Comparison of ENCODE assay signal across 21 cellular contexts in the genomic region with DNA sequence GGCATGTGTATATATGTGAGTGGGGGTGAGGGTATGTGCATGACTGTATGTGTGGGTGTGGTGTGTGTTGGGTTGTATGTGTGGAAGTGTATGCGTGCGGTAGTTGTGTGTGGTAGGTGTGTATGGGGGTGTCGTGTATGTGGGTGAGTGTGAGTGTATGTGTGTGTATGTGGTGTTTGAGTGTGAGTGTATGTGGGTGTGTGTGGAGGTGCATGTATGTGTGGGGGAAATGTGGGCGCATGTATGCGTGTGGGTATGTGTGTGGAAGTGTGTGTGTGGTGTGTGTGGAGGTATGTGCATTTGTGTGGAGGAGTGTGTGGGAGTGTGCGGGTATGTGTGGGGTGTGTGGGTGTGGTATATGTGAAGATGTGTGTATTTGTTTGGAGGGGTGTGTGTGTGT.
A peak's percentile ranks its signal among the peaks of the same experiment; 100 is the strongest.
DNase-seq lines count a peak whose midpoint lies in the region; ATAC-seq, FAIRE-seq and TF ChIP-seq lines count a peak whose summit lies in the region.
"Had no signal": no experiment of that assay in that cellular context is flagged by ENCODE, and none has a peak within 500 bp of the region (broad histone marks: within the 10 kb centered on the region; RNA-seq: fewer than 3 reads in every experiment).

No MANE protein-coding gene starts in this region.

- dilution Hi-C loops in mammary epithelial cell (cut with HindIII; ENCODE audit: low sequenced_read_pairs) = no loop called here

- no peak overlapping the region for H3K4me2 ChIP-seq in K562 (ENCODE audit: insufficient read depth, low read length)
- no peak overlapping the region for H3K4me2 ChIP-seq in mammary epithelial cell (ENCODE audit: insufficient read depth, low read depth, low read length)
- H3K4me2 ChIP-seq: KMS-11 had no signal

- H3K9ac ChIP-seq in K562 (ENCODE audit: insufficient read depth in 1 of 2, low read depth in 2 of 2, low read length in 2 of 2) (no peak overlapping the region), mammary epithelial cell (ENCODE audit: insufficient read depth, low read length) (no peak overlapping the region)
- H3K9ac ChIP-seq: KMS-11 had no signal

- ATAC-seq in K562 (no peak), sciatic nerve (peak; percentile 46), aorta (ENCODE audit: low FRiP score) (peak; percentile 52)

- H3K4me3 ChIP-seq in HEK293 (ENCODE audit: low read depth, low read length) (no peak overlapping the region), K562 (no peak overlapping the region), aorta (ENCODE audit: low read length in 2 of 2) (no peak overlapping the region), mammary epithelial cell (replicated peaks in 1 of 3; ENCODE audit: insufficient read depth in 1 of 3, low read depth in 2 of 3, low read length in 3 of 3) (no peak overlapping the region)
- H3K4me3 ChIP-seq: HAP-1 had no signal

- no peak for TF ChIP-seq POLR2A in K562 (conservative IDR thresholded peaks at IDR 0.05)

- no peaks in the 10 kb centered on the region for H3K27me3 Mint-ChIP-seq in activated CD4-positive, alpha-beta T cell treated with anti-CD3 and anti-CD28 coated beads, Interleukin-2, amount 10 ng/mL, durations not matched to agents 24 days and 14 days
- H3K27me3 Mint-ChIP-seq: CD4-positive, alpha-beta T cell had no signal

- WGBS in K562 (ENCODE audit: insufficient coverage, low coverage, missing lambda C conversion rate) = 11% methylated on average over 4 of the region's 6 CpGs
- WGBS in aorta, 2 donors = 75 to 86% methylated on average over 6 of the region's 6 CpGs
- 77% methylated on average over 6 of the region's 6 CpGs for WGBS in mammary epithelial cell (ENCODE audit: low coverage, missing lambda C conversion rate)

- no peak overlapping the region for H2AFZ ChIP-seq in K562 (ENCODE audit: low read depth, low read length)
- H2AFZ ChIP-seq in mammary epithelial cell (ENCODE audit: low read depth, low read length) = no peak overlapping the region

- no peaks in the 10 kb centered on the region for H4K20me1 ChIP-seq in K562 (replicated peaks; ENCODE audit: control insufficient read depth, insufficient read depth, low read length)
- no peaks in the 10 kb centered on the region for H4K20me1 ChIP-seq in mammary epithelial cell (ENCODE audit: insufficient read depth, low read length)

- no peaks in the 10 kb centered on the region for H3K36me3 Mint-ChIP-seq in activated CD4-positive, alpha-beta T cell treated with anti-CD3 and anti-CD28 coated beads, Interleukin-2, amount 10 ng/mL, durations not matched to agents 24 days and 14 days (ENCODE audit: low read depth)

- H3K79me2 ChIP-seq in K562 (ENCODE audit: control insufficient read depth, insufficient read depth, low read length) = no peaks in the 10 kb centered on the region
- no peaks in the 10 kb centered on the region for H3K79me2 ChIP-seq in mammary epithelial cell (ENCODE audit: insufficient read depth, low read length)

- no peak for DNase-seq in K562 (ENCODE audit: extremely low read depth in 1 of 4, low spot score in 3 of 4)
- DNase-seq in sciatic nerve (ENCODE audit: low spot score) = no peak
- no peak for DNase-seq in aorta
- DNase-seq in activated CD4-positive, alpha-beta T cell treated with anti-CD3 and anti-CD28 coated beads, Interleukin-2, amount 10 ng/mL, durations not matched to agents 24 days and 14 days = no peak
- no peak for DNase-seq in HCEC 1CT
- no peak for DNase-seq in mammary epithelial cell
- DNase-seq: ACHN; BE2C; Caco-2; CD4-positive, alpha-beta T cell; GOT3; HFFc6 had no signal

- FAIRE-seq in K562 (lab: Jason Lieb, UNC) = no peak
- FAIRE-seq: A204.1, D721Med, G401.6, GM12891 had no signal

- CTCF ChIA-PET in HEK293 (lab: Yijun Ruan, JAX) = no interaction called here
- CTCF ChIA-PET in K562 (lab: Yijun Ruan, JAX; ENCODE audit: low intra/inter-chr PET ratio) = no interaction called here
- CTCF ChIA-PET in mammary epithelial cell (lab: Charles Lee; ENCODE audit: low non-redundant PET) = no interaction called here

- intact Hi-C loops in K562 (cut with micrococcal nuclease) (no loop called here), sciatic nerve (cut with DNase I) (no loop called here), aorta (cut with DNase I) (no loop called here), mammary epithelial cell (cut with micrococcal nuclease) (no loop called here)
- intact Hi-C loops in activated CD4-positive, alpha-beta T cell treated with anti-CD3 and anti-CD28 coated beads, Interleukin-2, amount 10 ng/mL, durations not matched to agents 24 days and 14 days (cut with micrococcal nuclease) = no loop called here

- no peaks in the 10 kb centered on the region for H3K4me1 Mint-ChIP-seq in activated CD4-positive, alpha-beta T cell treated with anti-CD3 and anti-CD28 coated beads, Interleukin-2, amount 10 ng/mL, durations not matched to agents 24 days and 14 days

- TF ChIP-seq CTCF in HEK293 (tag by site-specific recombination; IDR thresholded peaks at IDR 0.05) = no peak
- no peak for TF ChIP-seq CTCF in K562 (IDR thresholded peaks at IDR 0.05 in 2 of 3, conservative IDR thresholded peaks at IDR 0.05 in 1 of 3; ENCODE audit: insufficient read depth in 2 of 3, low read depth in 1 of 3, low read length in 3 of 3)
- no peak for TF ChIP-seq CTCF in mammary epithelial cell (conservative IDR thresholded peaks at IDR 0.05 in 1 of 2, IDR thresholded peaks at IDR 0.05 in 1 of 2; ENCODE audit: extremely low read depth in 1 of 2, insufficient read depth in 1 of 2, low read depth in 1 of 2, low read length in 2 of 2)

- H3K9me1 ChIP-seq in K562 (ENCODE audit: control insufficient read depth, insufficient read depth, low read length) = no peaks in the 10 kb centered on the region

- in situ Hi-C loops in K562 (cut with MboI) = no loop called here
- in situ Hi-C loops in mammary epithelial cell (cut with MboI; ENCODE audit: low sequenced_read_pairs in 2 of 2) = no loop called here

- H3K9me3 Mint-ChIP-seq in activated CD4-positive, alpha-beta T cell treated with anti-CD3 and anti-CD28 coated beads, Interleukin-2, amount 10 ng/mL, durations not matched to agents 24 days and 14 days = peaks cover 4% of the 10 kb centered on the region

- H3K36me3 ChIP-seq in HEK293 (ENCODE audit: control insufficient read depth in 2 of 2, insufficient read depth in 1 of 2, low read length in 2 of 2) (no peaks in the 10 kb centered on the region), K562 (ENCODE audit: control insufficient read depth, insufficient read depth, low read length) (no peaks in the 10 kb centered on the region), aorta (ENCODE audit: control insufficient read depth in 1 of 2, insufficient read depth in 2 of 2, low read length in 1 of 2) (no peaks in the 10 kb centered on the region), mammary epithelial cell (ENCODE audit: insufficient read depth, low read length) (no peaks in the 10 kb centered on the region)
- H3K36me3 ChIP-seq: BE2C, HAP-1 had no signal

- POLR2A ChIA-PET in HEK293 (lab: Yijun Ruan, JAX) (no interaction called here), K562 (lab: Yijun Ruan, JAX) (interaction anchor here (0.6 kb wide), 1 partner anchor 34 kb away, joined by 3 read pairs; no protein-coding TSS in a partner anchor)

- H3K27me3 ChIP-seq in K562 (ENCODE audit: control insufficient read depth in 2 of 2, insufficient read depth in 2 of 2, low read length in 2 of 2) = peaks cover 0 to 8% of the 10 kb centered on the region in 2 experiments; a peak in 1 of 5 replicates
- H3K27me3 ChIP-seq in aorta (ENCODE audit: control insufficient read depth in 1 of 2, insufficient read depth in 2 of 2, low read length in 1 of 2) = no peaks in the 10 kb centered on the region
- no peaks in the 10 kb centered on the region for H3K27me3 ChIP-seq in mammary epithelial cell (ENCODE audit: insufficient read depth, low read length)
- H3K27me3 ChIP-seq: BE2C had no signal

- H3K9me3 ChIP-seq in HEK293 (ENCODE audit: control insufficient read depth, insufficient read depth, low read depth, low read length) (no peaks in the 10 kb centered on the region), K562 (replicated peaks; ENCODE audit: control insufficient read depth, insufficient read depth, low read depth, low read length) (no peaks in the 10 kb centered on the region), aorta (ENCODE audit: control insufficient read depth, low read length) (no peaks in the 10 kb centered on the region), mammary epithelial cell (replicated peaks; ENCODE audit: insufficient read depth, low read length) (no peaks in the 10 kb centered on the region)
- H3K9me3 ChIP-seq: BE2C, Caco-2, HAP-1 had no signal

- TF ChIP-seq EP300 in K562 (IDR thresholded peaks at IDR 0.05; ENCODE audit: low read length) = no peak

- no peak for TF ChIP-seq RAD21 in K562 (CRISPR knock-in tag; conservative IDR thresholded peaks at IDR 0.05 in 1 of 2, IDR thresholded peaks at IDR 0.05 in 1 of 2)

- BruUV-seq in K562 (replicated peaks; lab: Mats Ljungman, UMichigan) (no TSS peak), mammary epithelial cell (replicated peaks; lab: Mats Ljungman, UMichigan) (no TSS peak)

- no peak overlapping the region for H3K27ac Mint-ChIP-seq in activated CD4-positive, alpha-beta T cell treated with anti-CD3 and anti-CD28 coated beads, Interleukin-2, amount 10 ng/mL, durations not matched to agents 24 days and 14 days
- H3K27ac Mint-ChIP-seq: CD4-positive, alpha-beta T cell; HFFc6 had no signal

- H3K27ac ChIP-seq in HEK293 (ENCODE audit: extremely low read depth, low read depth, low read length) (no peak overlapping the region), K562 (ENCODE audit: extremely low read depth, low read depth, low read length) (no peak overlapping the region), aorta (ENCODE audit: low read depth in 1 of 2, low read length in 2 of 2) (no peak overlapping the region), mammary epithelial cell (ENCODE audit: insufficient read depth, low read depth, low read length) (no peak overlapping the region)
- H3K27ac ChIP-seq: C4-2B, HL-60, KMS-11 had no signal

- H3K4me1 ChIP-seq in HEK293 (ENCODE audit: control insufficient read depth, insufficient read depth, low read length) (no peaks in the 10 kb centered on the region), K562 (replicated peaks in 1 of 2; ENCODE audit: control insufficient read depth in 2 of 2, insufficient read depth in 2 of 2, low read length in 2 of 2) (no peaks in the 10 kb centered on the region), aorta (ENCODE audit: control insufficient read depth in 1 of 2, insufficient read depth in 2 of 2, low read length in 2 of 2) (no peaks in the 10 kb centered on the region), mammary epithelial cell (ENCODE audit: insufficient read depth, low read length) (no peaks in the 10 kb centered on the region)
- H3K4me1 ChIP-seq: BE2C, Caco-2, HAP-1 had no signal

- no peak overlapping the region for H3K4me3 Mint-ChIP-seq in activated CD4-positive, alpha-beta T cell treated with anti-CD3 and anti-CD28 coated beads, Interleukin-2, amount 10 ng/mL, durations not matched to agents 24 days and 14 days
- H3K4me3 Mint-ChIP-seq: CD4-positive, alpha-beta T cell; HFFc6 had no signal

TF ChIP-seq in HEK293, 187 proteins besides CTCF, POLR2A, EP300 and RAD21 (continues in another document):
- TF ChIP-seq KLF9 (tag by site-specific recombination; IDR thresholded peaks at IDR 0.05; ENCODE audit: low read depth) (no peak), ZBTB8A (tag by site-specific recombination; IDR thresholded peaks at IDR 0.05) (no peak)

TF ChIP-seq in K562, 482 proteins besides CTCF, POLR2A, EP300 and RAD21 (continues in another document):
- TF ChIP-seq EGR1 (conservative IDR thresholded peaks at IDR 0.05) (peak; percentile 38; the same call in 1 of the 2 replicates), ZNF253 (CRISPR knock-in tag; conservative IDR thresholded peaks at IDR 0.05) (no peak)
